ENCODE assay signal across 1 cellular context in genomic region chr5:175321927-175322532, GRCh38.
TF ChIP-seq lines count a peak whose summit lies in the region.

No MANE protein-coding gene starts in this region.

TF ChIP-seq in WTC11, 78 proteins besides CTCF, POLR2A, EP300 and RAD21 (continued from another document and continues in another):
- TF ChIP-seq NFE2L1 (CRISPR knock-in tag; IDR thresholded peaks at IDR 0.05) = 0 out of 2 replicates have a peak, but pooled peaks have one; percentile 32
- no peak for TF ChIP-seq USF2 (CRISPR knock-in tag; IDR thresholded peaks at IDR 0.05)
- TF ChIP-seq, protein P1, sequence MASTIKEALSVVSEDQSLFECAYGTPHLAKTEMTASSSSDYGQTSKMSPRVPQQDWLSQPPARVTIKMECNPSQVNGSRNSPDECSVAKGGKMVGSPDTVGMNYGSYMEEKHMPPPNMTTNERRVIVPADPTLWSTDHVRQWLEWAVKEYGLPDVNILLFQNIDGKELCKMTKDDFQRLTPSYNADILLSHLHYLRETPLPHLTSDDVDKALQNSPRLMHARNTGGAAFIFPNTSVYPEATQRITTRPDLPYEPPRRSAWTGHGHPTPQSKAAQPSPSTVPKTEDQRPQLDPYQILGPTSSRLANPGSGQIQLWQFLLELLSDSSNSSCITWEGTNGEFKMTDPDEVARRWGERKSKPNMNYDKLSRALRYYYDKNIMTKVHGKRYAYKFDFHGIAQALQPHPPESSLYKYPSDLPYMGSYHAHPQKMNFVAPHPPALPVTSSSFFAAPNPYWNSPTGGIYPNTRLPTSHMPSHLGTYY (CRISPR knock-in tag; IDR thresholded peaks at IDR 0.05) = no peak
- no peak for TF ChIP-seq MAX (CRISPR knock-in tag; IDR thresholded peaks at IDR 0.05)
- TF ChIP-seq ELF4 (CRISPR knock-in tag; IDR thresholded peaks at IDR 0.05; ENCODE audit: low read depth) = no peak
- no peak; the same call in 1 of the 2 replicates for TF ChIP-seq SMAD3 (CRISPR knock-in tag; IDR thresholded peaks at IDR 0.05; ENCODE audit: borderline replicate concordance)
- no peak for TF ChIP-seq MXD4 (CRISPR knock-in tag; IDR thresholded peaks at IDR 0.05; ENCODE audit: borderline replicate concordance)
- no peak for TF ChIP-seq TCF7 (CRISPR knock-in tag; IDR thresholded peaks at IDR 0.05; ENCODE audit: low read depth)
- TF ChIP-seq, protein P2, sequence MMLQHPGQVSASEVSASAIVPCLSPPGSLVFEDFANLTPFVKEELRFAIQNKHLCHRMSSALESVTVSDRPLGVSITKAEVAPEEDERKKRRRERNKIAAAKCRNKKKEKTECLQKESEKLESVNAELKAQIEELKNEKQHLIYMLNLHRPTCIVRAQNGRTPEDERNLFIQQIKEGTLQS (CRISPR knock-in tag; conservative IDR thresholded peaks at IDR 0.05) = no peak
- no peak for TF ChIP-seq KAT7 (CRISPR knock-in tag; IDR thresholded peaks at IDR 0.05; ENCODE audit: borderline replicate concordance)
- TF ChIP-seq NR1H2 (CRISPR knock-in tag; IDR thresholded peaks at IDR 0.05) = no peak
- TF ChIP-seq ZNF219 (CRISPR knock-in tag; IDR thresholded peaks at IDR 0.05; ENCODE audit: borderline replicate concordance) = no peak
- TF ChIP-seq ZNF121 (CRISPR knock-in tag; IDR thresholded peaks at IDR 0.05) = no peak
- TF ChIP-seq ZNF671 (CRISPR knock-in tag; IDR thresholded peaks at IDR 0.05) = no peak
- TF ChIP-seq STAT6 (CRISPR knock-in tag; conservative IDR thresholded peaks at IDR 0.05; ENCODE audit: low read depth) = no peak
- peak; percentile 36; the same call in 1 of the 2 replicates for TF ChIP-seq SP1 (CRISPR knock-in tag; conservative IDR thresholded peaks at IDR 0.05)
- TF ChIP-seq, protein P3, sequence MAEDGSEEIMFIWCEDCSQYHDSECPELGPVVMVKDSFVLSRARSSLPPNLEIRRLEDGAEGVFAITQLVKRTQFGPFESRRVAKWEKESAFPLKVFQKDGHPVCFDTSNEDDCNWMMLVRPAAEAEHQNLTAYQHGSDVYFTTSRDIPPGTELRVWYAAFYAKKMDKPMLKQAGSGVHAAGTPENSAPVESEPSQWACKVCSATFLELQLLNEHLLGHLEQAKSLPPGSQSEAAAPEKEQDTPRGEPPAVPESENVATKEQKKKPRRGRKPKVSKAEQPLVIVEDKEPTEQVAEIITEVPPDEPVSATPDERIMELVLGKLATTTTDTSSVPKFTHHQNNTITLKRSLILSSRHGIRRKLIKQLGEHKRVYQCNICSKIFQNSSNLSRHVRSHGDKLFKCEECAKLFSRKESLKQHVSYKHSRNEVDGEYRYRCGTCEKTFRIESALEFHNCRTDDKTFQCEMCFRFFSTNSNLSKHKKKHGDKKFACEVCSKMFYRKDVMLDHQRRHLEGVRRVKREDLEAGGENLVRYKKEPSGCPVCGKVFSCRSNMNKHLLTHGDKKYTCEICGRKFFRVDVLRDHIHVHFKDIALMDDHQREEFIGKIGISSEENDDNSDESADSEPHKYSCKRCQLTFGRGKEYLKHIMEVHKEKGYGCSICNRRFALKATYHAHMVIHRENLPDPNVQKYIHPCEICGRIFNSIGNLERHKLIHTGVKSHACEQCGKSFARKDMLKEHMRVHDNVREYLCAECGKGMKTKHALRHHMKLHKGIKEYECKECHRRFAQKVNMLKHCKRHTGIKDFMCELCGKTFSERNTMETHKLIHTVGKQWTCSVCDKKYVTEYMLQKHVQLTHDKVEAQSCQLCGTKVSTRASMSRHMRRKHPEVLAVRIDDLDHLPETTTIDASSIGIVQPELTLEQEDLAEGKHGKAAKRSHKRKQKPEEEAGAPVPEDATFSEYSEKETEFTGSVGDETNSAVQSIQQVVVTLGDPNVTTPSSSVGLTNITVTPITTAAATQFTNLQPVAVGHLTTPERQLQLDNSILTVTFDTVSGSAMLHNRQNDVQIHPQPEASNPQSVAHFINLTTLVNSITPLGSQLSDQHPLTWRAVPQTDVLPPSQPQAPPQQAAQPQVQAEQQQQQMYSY (CRISPR knock-in tag; IDR thresholded peaks at IDR 0.05) = no peak
- no peak for TF ChIP-seq EMX1 (CRISPR knock-in tag; IDR thresholded peaks at IDR 0.05)
- peak; percentile 53; the same call in 1 of the 2 replicates for TF ChIP-seq SMAD4 (CRISPR knock-in tag; IDR thresholded peaks at IDR 0.05)
- no peak for TF ChIP-seq ZNF396 (CRISPR knock-in tag; IDR thresholded peaks at IDR 0.05; ENCODE audit: borderline replicate concordance)
- TF ChIP-seq CBFB (CRISPR knock-in tag; IDR thresholded peaks at IDR 0.05; ENCODE audit: low read depth) = no peak
- TF ChIP-seq ETV6 (CRISPR knock-in tag; IDR thresholded peaks at IDR 0.05) = peak; percentile 70; the same call in 1 of the 2 replicates
- TF ChIP-seq NR3C1 (CRISPR knock-in tag; conservative IDR thresholded peaks at IDR 0.05; ENCODE audit: low read depth) = no peak
- TF ChIP-seq NR2C2 (CRISPR knock-in tag; IDR thresholded peaks at IDR 0.05) = no peak
- TF ChIP-seq, protein P4, sequence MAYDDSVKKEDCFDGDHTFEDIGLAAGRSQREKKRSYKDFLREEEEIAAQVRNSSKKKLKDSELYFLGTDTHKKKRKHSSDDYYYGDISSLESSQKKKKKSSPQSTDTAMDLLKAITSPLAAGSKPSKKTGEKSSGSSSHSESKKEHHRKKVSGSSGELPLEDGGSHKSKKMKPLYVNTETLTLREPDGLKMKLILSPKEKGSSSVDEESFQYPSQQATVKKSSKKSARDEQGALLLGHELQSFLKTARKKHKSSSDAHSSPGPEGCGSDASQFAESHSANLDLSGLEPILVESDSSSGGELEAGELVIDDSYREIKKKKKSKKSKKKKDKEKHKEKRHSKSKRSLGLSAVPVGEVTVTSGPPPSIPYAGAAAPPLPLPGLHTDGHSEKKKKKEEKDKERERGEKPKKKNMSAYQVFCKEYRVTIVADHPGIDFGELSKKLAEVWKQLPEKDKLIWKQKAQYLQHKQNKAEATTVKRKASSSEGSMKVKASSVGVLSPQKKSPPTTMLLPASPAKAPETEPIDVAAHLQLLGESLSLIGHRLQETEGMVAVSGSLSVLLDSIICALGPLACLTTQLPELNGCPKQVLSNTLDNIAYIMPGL (CRISPR knock-in tag; IDR thresholded peaks at IDR 0.05) = no peak
- TF ChIP-seq TEAD1 (CRISPR knock-in tag; IDR thresholded peaks at IDR 0.05) = peak; percentile 65; the same call in 1 of the 2 replicates
- TF ChIP-seq, protein P5, sequence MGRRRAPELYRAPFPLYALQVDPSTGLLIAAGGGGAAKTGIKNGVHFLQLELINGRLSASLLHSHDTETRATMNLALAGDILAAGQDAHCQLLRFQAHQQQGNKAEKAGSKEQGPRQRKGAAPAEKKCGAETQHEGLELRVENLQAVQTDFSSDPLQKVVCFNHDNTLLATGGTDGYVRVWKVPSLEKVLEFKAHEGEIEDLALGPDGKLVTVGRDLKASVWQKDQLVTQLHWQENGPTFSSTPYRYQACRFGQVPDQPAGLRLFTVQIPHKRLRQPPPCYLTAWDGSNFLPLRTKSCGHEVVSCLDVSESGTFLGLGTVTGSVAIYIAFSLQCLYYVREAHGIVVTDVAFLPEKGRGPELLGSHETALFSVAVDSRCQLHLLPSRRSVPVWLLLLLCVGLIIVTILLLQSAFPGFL (CRISPR knock-in tag; IDR thresholded peaks at IDR 0.05; ENCODE audit: borderline replicate concordance) = no peak
- TF ChIP-seq E2F4 (CRISPR knock-in tag; IDR thresholded peaks at IDR 0.05; ENCODE audit: borderline replicate concordance, low read depth) = no peak
- TF ChIP-seq E2F5 (CRISPR knock-in tag; IDR thresholded peaks at IDR 0.05) = no peak
- no peak for TF ChIP-seq ZNF423 (CRISPR knock-in tag; IDR thresholded peaks at IDR 0.05)
- no peak for TF ChIP-seq ZNF512 (CRISPR knock-in tag; IDR thresholded peaks at IDR 0.05; ENCODE audit: borderline replicate concordance)
- TF ChIP-seq FOXP4 (CRISPR knock-in tag; IDR thresholded peaks at IDR 0.05) = peak; percentile 85
- no peak for TF ChIP-seq ZNF263 (CRISPR knock-in tag; IDR thresholded peaks at IDR 0.05; ENCODE audit: low read depth)
- TF ChIP-seq, protein P6, sequence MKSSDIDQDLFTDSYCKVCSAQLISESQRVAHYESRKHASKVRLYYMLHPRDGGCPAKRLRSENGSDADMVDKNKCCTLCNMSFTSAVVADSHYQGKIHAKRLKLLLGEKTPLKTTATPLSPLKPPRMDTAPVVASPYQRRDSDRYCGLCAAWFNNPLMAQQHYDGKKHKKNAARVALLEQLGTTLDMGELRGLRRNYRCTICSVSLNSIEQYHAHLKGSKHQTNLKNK (CRISPR knock-in tag; IDR thresholded peaks at IDR 0.05) = no peak
- no peak for TF ChIP-seq ESRRA (CRISPR knock-in tag; IDR thresholded peaks at IDR 0.05; ENCODE audit: borderline replicate concordance)
- TF ChIP-seq, protein P7, sequence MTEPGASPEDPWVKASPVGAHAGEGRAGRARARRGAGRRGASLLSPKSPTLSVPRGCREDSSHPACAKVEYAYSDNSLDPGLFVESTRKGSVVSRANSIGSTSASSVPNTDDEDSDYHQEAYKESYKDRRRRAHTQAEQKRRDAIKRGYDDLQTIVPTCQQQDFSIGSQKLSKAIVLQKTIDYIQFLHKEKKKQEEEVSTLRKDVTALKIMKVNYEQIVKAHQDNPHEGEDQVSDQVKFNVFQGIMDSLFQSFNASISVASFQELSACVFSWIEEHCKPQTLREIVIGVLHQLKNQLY (CRISPR knock-in tag; IDR thresholded peaks at IDR 0.05) = no peak
- TF ChIP-seq ZSCAN18 (CRISPR knock-in tag; IDR thresholded peaks at IDR 0.05) = no peak
- no peak for TF ChIP-seq JAZF1 (CRISPR knock-in tag; IDR thresholded peaks at IDR 0.05)
